8 cellular contexts compared by ENCODE assay signal in the genomic region with DNA sequence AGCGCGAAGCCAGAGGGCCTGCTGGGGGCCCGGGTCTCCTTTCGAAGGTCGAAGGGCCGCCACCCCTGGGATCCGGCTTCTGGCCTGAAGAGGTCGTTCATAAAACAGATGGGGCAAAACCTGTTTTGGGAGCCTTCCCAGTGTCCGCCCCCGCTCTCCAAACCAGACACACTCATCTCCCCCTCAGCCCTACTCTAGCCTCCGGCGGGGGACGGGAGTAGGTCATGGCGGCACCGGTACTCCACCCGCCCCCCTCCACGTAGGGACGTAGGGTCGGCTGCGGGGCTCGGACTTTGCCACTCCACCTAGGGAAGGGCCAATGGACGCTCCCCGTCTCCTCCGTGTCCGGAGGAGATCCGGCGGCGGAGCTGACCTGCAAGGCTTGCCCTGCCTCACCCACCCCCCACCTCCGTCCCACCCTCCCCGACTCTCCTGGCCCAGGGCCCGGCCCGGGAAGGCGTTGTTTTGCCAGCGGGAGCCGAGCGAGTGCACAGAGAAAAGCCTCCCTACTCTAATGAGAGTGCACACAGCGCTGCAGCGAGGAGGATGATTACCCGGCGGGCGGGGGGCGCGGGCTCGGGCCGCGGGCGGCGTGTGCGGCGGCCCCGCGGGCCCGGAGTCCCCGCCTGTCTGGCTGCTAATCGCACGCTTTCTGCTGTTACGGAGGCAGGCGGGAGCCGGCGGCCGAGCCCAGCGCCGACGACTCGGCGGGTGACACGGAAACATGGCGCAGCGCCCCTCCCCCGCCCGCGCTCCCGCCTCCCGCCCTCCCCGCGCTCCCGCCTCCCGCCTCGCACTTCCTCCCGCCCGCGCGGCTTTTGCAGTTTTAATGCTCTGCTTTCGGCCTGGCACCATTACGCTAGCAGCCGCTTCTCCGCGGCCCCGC. TPM values are rescaled to one million over a fixed set of nuclear protein-coding genes. Genes with fewer than 3 reads are reported as not detected.
DNase-seq lines count a peak whose midpoint lies in the region; ATAC-seq and TF ChIP-seq lines count a peak whose summit lies in the region.

No MANE protein-coding gene starts in this region.

- H3K79me2 ChIP-seq in GM23338 (replicated peaks; ENCODE audit: insufficient read depth) (peaks cover 18% of the 10 kb centered on the region), neural cell (replicated peaks; ENCODE audit: insufficient read depth, low read length) (no peaks in the 10 kb centered on the region)

- no peaks in the 10 kb centered on the region for H3K9me3 ChIP-seq in NT2/D1 (ENCODE audit: insufficient read depth, low read length)
- no peaks in the 10 kb centered on the region for H3K9me3 ChIP-seq in neural cell (ENCODE audit: low read length)
- H3K9me3 ChIP-seq in upper lobe of right lung: no peaks in the 10 kb centered on the region

- peaks cover 35% of the 10 kb centered on the region for H3K27me3 Mint-ChIP-seq in GM23338 (ENCODE audit: insufficient read depth, low read depth, poor library complexity)
- peaks cover 3% of the 10 kb centered on the region for H3K27me3 Mint-ChIP-seq in activated T-helper 1 cell treated with anti-CD3 and anti-CD28 coated beads, Interleukin-12 subunit alpha, Interleukin-12 subunit beta, Interleukin-2, Interleukin-4 antibody, amounts not matched to agents 30 ng/mL and 10 ng/mL and 1 ng/mL, durations not matched to agents 14 hours and 24 hours and 36 hours (ENCODE audit: insufficient read depth)

- no peak overlapping the region for H2AFZ ChIP-seq in GM23338
- H2AFZ ChIP-seq in neural cell (ENCODE audit: low read depth, low read length): no peak overlapping the region

- DNase-seq in AG20443 (ENCODE audit: low spot score) (peak; percentile 57), GM23338 (ENCODE audit: low spot score) (peak; percentile 76), NT2/D1 (ENCODE audit: low read depth, low spot score) (no peak), fibroblast of mammary gland (ENCODE audit: low read depth) (no peak), upper lobe of right lung (peak; percentile 88)
- peak; percentile 44 for DNase-seq in activated T-helper 1 cell treated with anti-CD3 and anti-CD28 coated beads, Interleukin-12 subunit alpha, Interleukin-12 subunit beta, Interleukin-2, Interleukin-4 antibody, amounts not matched to agents 30 ng/mL and 10 ng/mL and 1 ng/mL, durations not matched to agents 14 hours and 24 hours and 36 hours (ENCODE audit: low spot score)

- peaks cover 18% of the 10 kb centered on the region for H3K4me1 Mint-ChIP-seq in GM23338
- peaks cover 6% of the 10 kb centered on the region for H3K4me1 Mint-ChIP-seq in activated T-helper 1 cell treated with anti-CD3 and anti-CD28 coated beads, Interleukin-12 subunit alpha, Interleukin-12 subunit beta, Interleukin-2, Interleukin-4 antibody, amounts not matched to agents 30 ng/mL and 10 ng/mL and 1 ng/mL, durations not matched to agents 14 hours and 24 hours and 36 hours (ENCODE audit: low read depth)

- no peaks in the 10 kb centered on the region for H3K9me2 ChIP-seq in GM23338 (ENCODE audit: insufficient read depth)
- H3K9me2 ChIP-seq in neural cell (ENCODE audit: insufficient read depth, low read length): no peaks in the 10 kb centered on the region

- peak; percentile 4 for TF ChIP-seq RAD21 in neural cell (conservative IDR thresholded peaks at IDR 0.05)

- H3K4me1 ChIP-seq in GM23338 (ENCODE audit: insufficient read depth): peaks cover 23% of the 10 kb centered on the region
- peaks cover 6% of the 10 kb centered on the region for H3K4me1 ChIP-seq in NT2/D1 (ENCODE audit: insufficient read depth, insufficient read length)
- H3K4me1 ChIP-seq in upper lobe of right lung: peaks cover 12% of the 10 kb centered on the region

- no peak overlapping the region for H3K27ac ChIP-seq in GM23338 (ENCODE audit: low read depth)
- H3K27ac ChIP-seq in neural cell (ENCODE audit: low read length): peak overlapping the region; percentile 79
- peak overlapping the region; percentile 77 for H3K27ac ChIP-seq in upper lobe of right lung

- H3K36me3 ChIP-seq in GM23338 (ENCODE audit: insufficient read depth) (no peaks in the 10 kb centered on the region), NT2/D1 (ENCODE audit: insufficient read depth, insufficient read length, low read length) (no peaks in the 10 kb centered on the region), neural cell (ENCODE audit: insufficient read depth, low read length) (no peaks in the 10 kb centered on the region), upper lobe of right lung (no peaks in the 10 kb centered on the region)

- no peaks in the 10 kb centered on the region for H3K9me3 Mint-ChIP-seq in GM23338
- H3K9me3 Mint-ChIP-seq in activated T-helper 1 cell treated with anti-CD3 and anti-CD28 coated beads, Interleukin-12 subunit alpha, Interleukin-12 subunit beta, Interleukin-2, Interleukin-4 antibody, amounts not matched to agents 30 ng/mL and 10 ng/mL and 1 ng/mL, durations not matched to agents 14 hours and 24 hours and 36 hours: no peaks in the 10 kb centered on the region

- H3K27me3 ChIP-seq in GM23338 (ENCODE audit: insufficient read depth) (peaks cover 56% of the 10 kb centered on the region), NT2/D1 (ENCODE audit: insufficient read depth, insufficient read length) (peaks cover 39% of the 10 kb centered on the region), neural cell (ENCODE audit: insufficient read depth, low read depth, low read length) (no peaks in the 10 kb centered on the region), upper lobe of right lung (no peaks in the 10 kb centered on the region)

- no peaks in the 10 kb centered on the region for H3K36me3 Mint-ChIP-seq in GM23338 (ENCODE audit: low read depth)
- H3K36me3 Mint-ChIP-seq in activated T-helper 1 cell treated with anti-CD3 and anti-CD28 coated beads, Interleukin-12 subunit alpha, Interleukin-12 subunit beta, Interleukin-2, Interleukin-4 antibody, amounts not matched to agents 30 ng/mL and 10 ng/mL and 1 ng/mL, durations not matched to agents 14 hours and 24 hours and 36 hours (ENCODE audit: low read depth): no peaks in the 10 kb centered on the region

- ATAC-seq in GM23338 (peak; percentile 1; the same call in 1 of the 3 replicates), upper lobe of right lung (peak; percentile 45), GM21576 (IDR thresholded peaks at IDR 0.05; ENCODE audit: unreplicated experiment) (no peak)

- no peak for TF ChIP-seq CTCF in GM23338 (conservative IDR thresholded peaks at IDR 0.05; ENCODE audit: low read depth in 2 of 2)
- TF ChIP-seq CTCF in fibroblast of mammary gland (conservative IDR thresholded peaks at IDR 0.05; ENCODE audit: control insufficient read depth, insufficient read depth, low read depth, low read length): no peak
- no peak for TF ChIP-seq CTCF in neural cell (IDR thresholded peaks at IDR 0.05; ENCODE audit: poor library complexity, severe bottlenecking)
- no peak for TF ChIP-seq CTCF in upper lobe of right lung (IDR thresholded peaks at IDR 0.05)

- no peak for TF ChIP-seq EP300 in neural cell (conservative IDR thresholded peaks at IDR 0.05; ENCODE audit: poor library complexity, severe bottlenecking)

- H3K27ac Mint-ChIP-seq in GM23338: no peak overlapping the region
- H3K27ac Mint-ChIP-seq in activated T-helper 1 cell treated with anti-CD3 and anti-CD28 coated beads, Interleukin-12 subunit alpha, Interleukin-12 subunit beta, Interleukin-2, Interleukin-4 antibody, amounts not matched to agents 30 ng/mL and 10 ng/mL and 1 ng/mL, durations not matched to agents 14 hours and 24 hours and 36 hours: peak overlapping the region; percentile 85

- H3K4me3 Mint-ChIP-seq in GM23338: peak overlapping the region; percentile 82
- peak overlapping the region; percentile 80 for H3K4me3 Mint-ChIP-seq in activated T-helper 1 cell treated with anti-CD3 and anti-CD28 coated beads, Interleukin-12 subunit alpha, Interleukin-12 subunit beta, Interleukin-2, Interleukin-4 antibody, amounts not matched to agents 30 ng/mL and 10 ng/mL and 1 ng/mL, durations not matched to agents 14 hours and 24 hours and 36 hours

- H3K4me2 ChIP-seq in GM23338: peak overlapping the region; percentile 85
- peak overlapping the region; percentile 30 for H3K4me2 ChIP-seq in neural cell (ENCODE audit: low read length)

- H4K20me1 ChIP-seq in GM23338 (replicated peaks; ENCODE audit: insufficient read depth) (no peaks in the 10 kb centered on the region; the same call in 1 of the 2 replicates), neural cell (ENCODE audit: insufficient read depth) (no peaks in the 10 kb centered on the region)

- intact Hi-C loops in activated T-helper 1 cell treated with anti-CD3 and anti-CD28 coated beads, Interleukin-12 subunit alpha, Interleukin-12 subunit beta, Interleukin-2, Interleukin-4 antibody, amounts not matched to agents 30 ng/mL and 10 ng/mL and 1 ng/mL, durations not matched to agents 14 hours and 24 hours and 36 hours (cut with micrococcal nuclease): loop anchor here (1.0 to 5.0 kb wide), 5 partner anchors 9 to 1304 kb away; partner anchors contain the start of genes BCOR and MID1IP1
- intact Hi-C loops in upper lobe of right lung (cut with DNase I): loop anchor here (10.0 kb wide), 1 partner anchor 49 kb away; no protein-coding TSS in a partner anchor

- H3K9ac ChIP-seq in NT2/D1 (ENCODE audit: insufficient read length, low read depth): peak overlapping the region; percentile 85
- H3K9ac ChIP-seq in neural cell (ENCODE audit: low read length): peak overlapping the region; percentile 74

- H3K4me3 ChIP-seq in GM23338: peak overlapping the region; percentile 63
- H3K4me3 ChIP-seq in NT2/D1 (ENCODE audit: insufficient read length, low read depth): peak overlapping the region; percentile 53
- peak overlapping the region; percentile 38 for H3K4me3 ChIP-seq in fibroblast of mammary gland (ENCODE audit: control insufficient read depth, low read depth, low read length)
- H3K4me3 ChIP-seq in neural cell (ENCODE audit: low read length): peak overlapping the region; percentile 66
- peak overlapping the region; percentile 55 for H3K4me3 ChIP-seq in upper lobe of right lung

- H3F3A ChIP-seq in GM23338 (replicated peaks; ENCODE audit: low read depth) (0 out of 2 replicates have a peak, but pooled peaks cover 3% of the 10 kb centered on the region), neural cell (ENCODE audit: insufficient read depth, low read length, poor library complexity, severe bottlenecking) (no peaks in the 10 kb centered on the region)

TF ChIP-seq in neural cell, 6 proteins besides CTCF, POLR2A, EP300 and RAD21 (continues in another document):
- TF ChIP-seq TAF1 (IDR thresholded peaks at IDR 0.05; ENCODE audit: low read depth): no peak
- TF ChIP-seq MXI1 (conservative IDR thresholded peaks at IDR 0.05; ENCODE audit: poor library complexity, severe bottlenecking): peak; percentile 35
- TF ChIP-seq SMC3 (conservative IDR thresholded peaks at IDR 0.05; ENCODE audit: poor library complexity): no peak
- TF ChIP-seq POLR2AphosphoS5 (IDR thresholded peaks at IDR 0.05): peak; percentile 46

RNA-seq across cellular contexts. Expression of gene BCOR, which starts 8.3 kb away (rescaled TPM):
- total RNA-seq in GM23338 (2014; rRNA removed; shearing (Covaris generic)): 60.8 TPM in 2 replicates
- polyA plus RNA-seq in GM23338 (2016; fragmentation: Nextera tagmentation; extraction: Ambion mirVana) (25.5 and 25.8 TPM in 2 replicates), neural cell (18.0 and 23.7 TPM in 2 replicates)
- total RNA-seq in activated T-helper 1 cell treated with anti-CD3 and anti-CD28 coated beads, Interleukin-12 subunit alpha, Interleukin-12 subunit beta, Interleukin-2, Interleukin-4 antibody, amounts not matched to agents 30 ng/mL and 10 ng/mL and 1 ng/mL, durations not matched to agents 14 hours and 24 hours and 36 hours: 65.2 and 72.0 TPM in 2 replicates
- polyA minus RNA-seq in neural cell: 49.7 and 72.6 TPM in 2 replicates
- 26.1 TPM for total RNA-seq in upper lobe of right lung

Comparison
In these comparisons a context has a peak if more than half of its experiments do, and no peak if none do; other contexts are left out.
1. DNase-seq: peak in AG20443 (single experiment), GM23338 (single experiment), activated T-helper 1 cell treated with anti-CD3 and anti-CD28 coated beads, Interleukin-12 subunit alpha, Interleukin-12 subunit beta, Interleukin-2, Interleukin-4 antibody, amounts not matched to agents 30 ng/mL and 10 ng/mL and 1 ng/mL, durations not matched to agents 14 hours and 24 hours and 36 hours (single experiment) and upper lobe of right lung (single experiment); none in NT2/D1 (single experiment) and fibroblast of mammary gland (single experiment).
2. Peak in every context shown above with its lines, with median percentiles within 50 percentile points of each other: H3K4me3 ChIP-seq.